10 cellular contexts compared by ENCODE assay signal in the genomic region with DNA sequence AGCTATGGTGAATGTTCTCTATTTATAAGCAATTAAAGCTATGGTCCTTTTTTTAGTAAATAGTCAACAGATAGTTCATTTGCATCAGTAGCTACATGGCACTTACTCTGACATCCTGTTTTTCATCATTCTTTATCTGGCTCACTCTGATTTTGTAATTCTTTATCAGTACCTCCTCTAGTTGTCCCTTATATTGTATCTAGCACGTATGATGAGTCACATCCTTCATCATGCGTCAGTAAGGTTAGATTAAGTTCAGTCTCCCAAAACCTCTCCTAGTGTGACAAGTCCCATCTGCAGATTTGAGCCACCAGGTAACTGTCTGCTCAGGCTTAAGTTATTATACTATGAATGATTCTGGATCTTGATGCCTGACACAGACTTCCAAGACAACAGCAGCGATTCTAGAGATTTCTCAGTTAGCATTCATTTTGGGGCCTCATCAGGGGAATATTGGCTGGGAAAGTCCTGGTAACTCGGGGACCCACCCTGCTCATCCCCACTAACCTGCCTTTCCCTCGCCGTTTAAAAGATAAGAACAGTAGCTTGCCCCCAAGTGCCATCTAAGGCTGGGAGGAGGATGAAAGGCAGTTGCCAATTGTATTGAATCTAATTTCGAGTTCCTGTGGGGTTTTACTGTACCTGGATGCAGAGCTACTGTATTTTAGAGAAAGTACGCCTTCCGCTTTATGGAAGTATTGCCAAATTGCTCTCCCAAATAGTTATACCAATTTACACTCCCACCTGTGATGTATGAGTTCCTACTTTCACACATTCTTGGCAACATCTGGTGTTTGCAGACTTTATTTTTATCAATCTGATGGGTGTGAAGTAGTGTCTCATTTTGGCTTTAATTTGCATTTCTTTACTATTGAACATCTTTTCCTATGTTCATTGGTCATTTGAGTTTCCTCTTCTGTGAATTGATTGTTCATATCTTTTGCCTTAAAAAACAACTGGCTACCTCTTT. TPM values are rescaled to one million over a fixed set of nuclear protein-coding genes. Genes with fewer than 3 reads are reported as not detected.
DNase-seq lines count a peak whose midpoint lies in the region; ATAC-seq, FAIRE-seq and TF ChIP-seq lines count a peak whose summit lies in the region.
"Had no signal": no experiment of that assay in that cellular context is flagged by ENCODE, and none has a peak within 500 bp of the region (broad histone marks: within the 10 kb centered on the region; RNA-seq: fewer than 3 reads in every experiment).

No MANE protein-coding gene starts in this region.

- peak; percentile 66 for FAIRE-seq in GM19239 (lab: Jason Lieb, UNC)

- H3K27ac ChIP-seq in upper lobe of right lung, result no peak overlapping the region

- CTCF ChIA-PET in AG04449 (lab: Yijun Ruan, JAX), result interaction anchor here (2.8 kb wide), 1 partner anchor 25 kb away, joined by 7 read pairs; no protein-coding TSS in a partner anchor

- ATAC-seq in upper lobe of right lung (no peak), mucosa of descending colon (no peak)

- peak; percentile 31 for DNase-seq in AG04449 (ENCODE audit: low read depth, low spot score)
- no peak for DNase-seq in GM19239 (ENCODE audit: insufficient read length, low spot score)
- DNase-seq in RKO (ENCODE audit: low spot score), result peak; percentile 83
- DNase-seq in germinal center (ENCODE audit: low spot score), result peak; percentile 4
- no peak for DNase-seq in HK-2 (ENCODE audit: unreplicated experiment)
- no peak for DNase-seq in NK-92 (lab: John Stamatoyannopoulos, UW; ENCODE audit: unreplicated experiment)
- no peak for DNase-seq in upper lobe of right lung
- no peak for DNase-seq in mucosa of descending colon
- DNase-seq: activated CD4-positive, alpha-beta T cell treated with anti-CD3 and anti-CD28 coated beads for 4 hours; NCI-H1930 had no signal

- H3K4me3 ChIP-seq in AG04449 (ENCODE audit: low read depth, low read length), result no peak overlapping the region
- H3K4me3 ChIP-seq in upper lobe of right lung, result no peak overlapping the region
- H3K4me3 ChIP-seq in mucosa of descending colon, result no peak overlapping the region

- TF ChIP-seq CTCF in AG04449 (IDR thresholded peaks at IDR 0.05; ENCODE audit: insufficient read depth, low read length, missing control alignments) (no peak), upper lobe of right lung (IDR thresholded peaks at IDR 0.05) (no peak), mucosa of descending colon (IDR thresholded peaks at IDR 0.05) (no peak)

- H3K4me1 ChIP-seq in upper lobe of right lung (no peaks in the 10 kb centered on the region), mucosa of descending colon (ENCODE audit: low read depth) (no peaks in the 10 kb centered on the region)

- no peaks in the 10 kb centered on the region for H3K27me3 ChIP-seq in upper lobe of right lung

- H3K36me3 ChIP-seq in upper lobe of right lung (no peaks in the 10 kb centered on the region), mucosa of descending colon (ENCODE audit: low read depth) (no peaks in the 10 kb centered on the region)

- POLR2A ChIA-PET in AG04449 (lab: Yijun Ruan, JAX), result no interaction called here

- intact Hi-C loops in upper lobe of right lung (cut with DNase I) (no loop called here), mucosa of descending colon (cut with DNase I, micrococcal nuclease) (no loop called here)

- H3K9me3 ChIP-seq in upper lobe of right lung (no peaks in the 10 kb centered on the region), mucosa of descending colon (no peaks in the 10 kb centered on the region)

RNA-seq across cellular contexts. Expression of a gene that starts 55.9 kb away (rescaled TPM):
- total RNA-seq in upper lobe of right lung (14.8 TPM), mucosa of descending colon (10 to 100 TPM; 15.9 to 28.7 (median 21.5) TPM)

Comparison
In these comparisons a context has a peak if more than half of its experiments do, and no peak if none do; other contexts are left out.
1. DNase-seq: peak in AG04449 (single experiment), RKO (single experiment) and germinal center (single experiment); none in GM19239 (single experiment), HK-2 (single experiment), NK-92 (single experiment), upper lobe of right lung (single experiment) and mucosa of descending colon (0 of 3).